In the genomic region with DNA sequence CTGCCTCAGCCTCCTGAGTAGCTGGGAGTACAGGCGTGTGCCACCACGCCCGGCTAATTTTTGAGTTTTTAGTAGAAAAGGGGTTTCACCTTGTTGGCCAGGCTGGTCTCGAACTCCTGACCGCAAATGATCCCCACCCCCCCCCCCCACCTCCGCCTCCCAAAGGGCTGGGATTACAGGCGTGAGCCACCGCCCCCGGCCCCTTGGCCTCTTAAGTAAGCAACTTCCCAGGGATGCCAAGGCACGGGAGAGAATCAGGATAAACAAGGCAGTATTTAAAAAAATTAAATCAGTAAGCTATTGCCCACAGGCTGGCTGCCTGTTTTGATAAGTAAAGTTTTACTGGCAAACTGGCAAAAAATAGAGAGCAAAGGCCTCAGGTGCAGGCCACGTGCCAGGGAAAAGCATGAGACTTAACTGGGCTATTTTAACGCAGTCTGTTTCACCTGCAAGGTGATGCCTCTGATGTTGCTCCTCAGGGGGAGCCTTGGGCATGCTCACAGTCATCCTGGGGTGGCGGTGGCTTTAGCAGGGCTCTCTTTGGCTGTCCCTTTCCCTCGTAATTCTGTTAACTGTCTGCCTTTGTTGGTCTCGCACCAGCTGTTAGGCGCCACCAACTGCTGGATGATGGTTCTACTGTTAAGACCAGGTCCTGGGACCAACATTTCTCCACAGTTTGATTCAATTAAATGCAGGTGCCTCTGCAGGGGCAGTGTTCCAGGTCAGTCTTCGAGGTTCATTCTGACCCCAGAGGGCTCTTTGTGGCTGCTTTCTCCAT, we compare ENCODE assay signal across 8 cellular contexts. TPM values are rescaled to one million over a fixed set of nuclear protein-coding genes. Genes with fewer than 3 reads are reported as not detected.
A peak's percentile ranks its signal among the peaks of the same experiment; 100 is the strongest.
DNase-seq lines count a peak whose midpoint lies in the region; ATAC-seq and TF ChIP-seq lines count a peak whose summit lies in the region.

No MANE protein-coding gene starts in this region.

- intact Hi-C loops in ovary (cut with DNase I) = no loop called here

- no peaks in the 10 kb centered on the region for H3K9me3 ChIP-seq in ovary

- no peak for TF ChIP-seq EP300 in ovary (IDR thresholded peaks at IDR 0.05)

- H3K4me1 ChIP-seq in ovary (ENCODE audit: insufficient read depth) = peaks cover 1% of the 10 kb centered on the region

- no peaks in the 10 kb centered on the region for H3K36me3 ChIP-seq in ovary

- TF ChIP-seq CTCF in fibroblast of the aortic adventitia (IDR thresholded peaks at IDR 0.05; ENCODE audit: insufficient read depth, low read length) (peak; percentile 13), ovary (IDR thresholded peaks at IDR 0.05) (no peak)

- ATAC-seq in HG03108 (IDR thresholded peaks at IDR 0.05; ENCODE audit: unreplicated experiment) (no peak), HG03175 (IDR thresholded peaks at IDR 0.05; ENCODE audit: unreplicated experiment) (no peak)

- TF ChIP-seq POLR2A in ovary (IDR thresholded peaks at IDR 0.05) = no peak

- peak overlapping the region in 1 of 2 donors; percentile 76 for H3K27ac ChIP-seq in ovary

- 26 to 27% (median 27%) methylated on average over 17 of the region's 17 CpGs for WGBS in ovary, 3 donors

- H3K4me3 ChIP-seq in fibroblast of the aortic adventitia (ENCODE audit: low read depth, low read length) (peak overlapping the region; percentile 66), ovary (peak overlapping the region; percentile 62)

- DNase-seq in DMS53 treated with DMSO at 0.1 percent for 48 hours (lab: John Stamatoyannopoulos, UW; ENCODE audit: unreplicated experiment) = peak; percentile 73
- DNase-seq in LoVo (ENCODE audit: low spot score) = peak; percentile 57
- DNase-seq in UCSD-AML1 (lab: John Stamatoyannopoulos, UW; ENCODE audit: unreplicated experiment) = peak; percentile 62
- DNase-seq in fibroblast of the aortic adventitia (ENCODE audit: low read depth) = peak; percentile 23
- no peak for DNase-seq in ovary
- DNase-seq in CD1c-positive myeloid dendritic cell (ENCODE audit: extremely low spot score) = no peak

- H3K27me3 ChIP-seq in ovary = no peaks in the 10 kb centered on the region

RNA-seq across cellular contexts. Expression of gene RNF130, which starts 19.4 kb away (rescaled TPM):
- total RNA-seq in fibroblast of the aortic adventitia (ENCODE audit: low replicate concordance) = 21.7 and 27.3 TPM in 2 replicates
- 10 to 100 TPM; 54.7 to 75.1 (median 66.7) TPM for total RNA-seq in ovary
- 100 to 1,000 TPM in 1 of 2 donors, 10 to 100 TPM in 1; 74.0 to 120 TPM for polyA plus RNA-seq in ovary

Comparison
In these comparisons a context has a peak if more than half of its experiments do, and no peak if none do; other contexts are left out.
1. DNase-seq: peak in DMS53 treated with DMSO at 0.1 percent for 48 hours (single experiment), LoVo (single experiment), UCSD-AML1 (single experiment) and fibroblast of the aortic adventitia (single experiment); none in ovary (0 of 5) and CD1c-positive myeloid dendritic cell (single experiment).